ENCODE assay signal across 26 cellular contexts in the genomic region with DNA sequence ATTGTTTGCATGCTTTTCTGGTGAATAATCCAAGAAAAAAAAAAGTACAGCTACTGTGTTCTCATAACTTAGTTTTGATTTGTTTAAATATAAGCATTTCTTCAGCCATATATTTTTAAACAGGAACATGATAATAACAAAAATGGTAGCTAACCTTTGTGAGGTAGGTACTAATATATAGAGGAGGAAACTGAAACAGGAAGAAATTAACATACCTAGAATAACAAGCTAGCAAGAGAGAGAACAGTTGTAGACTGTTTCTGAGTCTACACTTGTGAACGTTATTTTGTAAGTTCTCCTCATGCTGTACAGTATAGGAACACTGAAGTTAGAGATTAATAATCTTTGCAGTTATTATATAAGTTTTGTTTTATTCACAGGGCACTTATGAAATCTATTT. TPM values are rescaled to one million over a fixed set of nuclear protein-coding genes. Genes with fewer than 3 reads are reported as not detected.
DNase-seq lines count a peak whose midpoint lies in the region; ATAC-seq, FAIRE-seq and TF ChIP-seq lines count a peak whose summit lies in the region.
"Had no signal": no experiment of that assay in that cellular context is flagged by ENCODE, and none has a peak within 500 bp of the region (broad histone marks: within the 10 kb centered on the region; RNA-seq: fewer than 3 reads in every experiment).

No MANE protein-coding gene starts in this region.

- DNase-seq in Karpas-422 = no peak
- no peak for DNase-seq in GM12878 (ENCODE audit: low read depth, low spot score)
- DNase-seq in naive B cell = no peak
- no peak for DNase-seq in GM23338 (ENCODE audit: low spot score)
- DNase-seq in activated CD8-positive, alpha-beta memory T cell treated with anti-CD3 and anti-CD28 coated beads, Interleukin-2, amount 10 ng/mL, durations not matched to agents 7 days and 5 days = no peak
- no peak for DNase-seq in A172 (ENCODE audit: low spot score)
- DNase-seq: Calu3; CD8-positive, alpha-beta memory T cell; DMS153; GF-D8; GM23248; KBM-7; NCI-H1105; NCI-H146; NCI-H2029; NCI-H2227 treated with DMSO at 0.1 percent for 48 hours; NCI-H510A; NK-92 treated with Interleukin-12 subunit alpha and Interleukin-12 subunit beta, amount 100 ng/mL, for 24 hours; T-helper 2 cell had no signal

- peaks cover 45% of the 10 kb centered on the region for H3K4me1 ChIP-seq in Karpas-422 (ENCODE audit: low read length)
- peaks cover 11% of the 10 kb centered on the region for H3K4me1 ChIP-seq in GM12878 (ENCODE audit: control insufficient read depth, insufficient read depth, low read length)
- no peaks in the 10 kb centered on the region for H3K4me1 ChIP-seq in GM23338 (ENCODE audit: insufficient read depth)

- POLR2A ChIA-PET in GM12878 (lab: Charles Lee) = interaction anchor here (1.2 kb wide), 1 partner anchor 37 kb away, joined by 3 read pairs; no protein-coding TSS in a partner anchor

- no peak for TF ChIP-seq EP300 in GM12878 (IDR thresholded peaks at IDR 0.05; ENCODE audit: borderline replicate concordance in 1 of 2, control insufficient read depth in 1 of 2, low read depth in 2 of 2, low read length in 2 of 2)

- no peaks in the 10 kb centered on the region for H3K27me3 ChIP-seq in Karpas-422 (ENCODE audit: low read length)
- H3K27me3 ChIP-seq in GM12878 (replicated peaks in 1 of 2; ENCODE audit: control insufficient read depth in 2 of 2, insufficient read depth in 2 of 2, low read length in 1 of 2) = no peaks in the 10 kb centered on the region
- no peaks in the 10 kb centered on the region for H3K27me3 ChIP-seq in GM23338 (ENCODE audit: insufficient read depth)
- H3K27me3 ChIP-seq: BLaER1 treated with 17β-estradiol and CSF1 and Interleukin-3, amounts not matched to agents 10 nM and 100 nM had no signal

- BruUV-seq in GM12878 (replicated peaks; lab: Mats Ljungman, UMichigan) = no TSS peak

- H3K79me2 ChIP-seq in Karpas-422 (ENCODE audit: low read length) (peaks cover 84% of the 10 kb centered on the region), GM12878 (ENCODE audit: control insufficient read depth, insufficient read depth, low read length) (peaks cover 2% of the 10 kb centered on the region), GM23338 (replicated peaks; ENCODE audit: insufficient read depth) (peaks cover 38% of the 10 kb centered on the region)

- CTCF ChIA-PET in GM12878 (lab: Yijun Ruan, JAX) = interaction anchor here (0.9 to 5.9 kb wide), 7 partner anchors 9 to 1051 kb away, joined by 3 to 31 read pairs (median 7); no protein-coding TSS in a partner anchor
- CTCF ChIA-PET in activated CD8-positive, alpha-beta memory T cell treated with anti-CD3 and anti-CD28 coated beads, Interleukin-2, amount 10 ng/mL, durations not matched to agents 7 days and 5 days (lab: Charles Lee) = no interaction called here

- no peaks in the 10 kb centered on the region for H3F3A ChIP-seq in GM23338 (replicated peaks; ENCODE audit: low read depth)

- peaks cover 2 to 7% of the 10 kb centered on the region in 2 donors for H3K36me3 Mint-ChIP-seq in naive B cell
- H3K36me3 Mint-ChIP-seq in GM23338 (ENCODE audit: low read depth) = peaks cover 3% of the 10 kb centered on the region; the same call in 1 of the 3 replicates
- H3K36me3 Mint-ChIP-seq in activated CD8-positive, alpha-beta memory T cell treated with anti-CD3 and anti-CD28 coated beads, Interleukin-2, amount 10 ng/mL, durations not matched to agents 7 days and 5 days = peaks cover 31% of the 10 kb centered on the region

- SMC1A ChIA-PET in GM12878 (lab: Charles Lee; ENCODE audit: uncharacterized antibody, unreplicated experiment) = interaction anchor here (0.7 to 3.2 kb wide), 5 partner anchors 18 to 170 kb away, joined by 3 to 13 read pairs (median 5); no protein-coding TSS in a partner anchor

- peaks cover 0 to under 1% (median 0%) of the 10 kb centered on the region in 7 donors for H3K9me3 Mint-ChIP-seq in naive B cell
- H3K9me3 Mint-ChIP-seq in GM23338 = no peaks in the 10 kb centered on the region
- H3K9me3 Mint-ChIP-seq in activated CD8-positive, alpha-beta memory T cell treated with anti-CD3 and anti-CD28 coated beads, Interleukin-2, amount 10 ng/mL, durations not matched to agents 7 days and 5 days (ENCODE audit: low read depth) = no peaks in the 10 kb centered on the region
- H3K9me3 Mint-ChIP-seq: CD8-positive, alpha-beta memory T cell had no signal

- H3K4me3 Mint-ChIP-seq in naive B cell (peak overlapping the region in 6 of 8 donors; percentile 27 to 75 (median 37)), GM23338 (no peak overlapping the region)
- no peak overlapping the region for H3K4me3 Mint-ChIP-seq in activated CD8-positive, alpha-beta memory T cell treated with anti-CD3 and anti-CD28 coated beads, Interleukin-2, amount 10 ng/mL, durations not matched to agents 7 days and 5 days
- H3K4me3 Mint-ChIP-seq: CD8-positive, alpha-beta memory T cell had no signal

- whole genome bisulfite sequencing in GM12878 (ENCODE audit: insufficient coverage, insufficient replicate concordance, low lambda C conversion rate, missing lambda C conversion rate) = 0% methylated on average over 1 of the region's 1 CpG

- no peak for TF ChIP-seq RAD21 in GM12878 (IDR thresholded peaks at IDR 0.05; ENCODE audit: insufficient read depth, low read depth, low read length)

- no peak overlapping the region for H2AFZ ChIP-seq in Karpas-422 (ENCODE audit: low read length)
- H2AFZ ChIP-seq in GM12878 (ENCODE audit: control insufficient read depth, low read depth, low read length) = no peak overlapping the region
- no peak overlapping the region for H2AFZ ChIP-seq in GM23338
- H2AFZ ChIP-seq: GM23248 had no signal

- H3K4me3 ChIP-seq in Karpas-422 (ENCODE audit: low read length) (no peak overlapping the region), GM12878 (no peak overlapping the region), GM23338 (no peak overlapping the region)
- H3K4me3 ChIP-seq: BLaER1 treated with 17β-estradiol and CSF1 and Interleukin-3, amounts not matched to agents 10 nM and 100 nM; GM23248 had no signal

- peak overlapping the region; percentile 27 for H3K4me2 ChIP-seq in Karpas-422 (ENCODE audit: low read depth, low read length, poor library complexity, severe bottlenecking)
- H3K4me2 ChIP-seq in GM12878 (ENCODE audit: control insufficient read depth, insufficient read depth) = peak overlapping the region; percentile 7; the same call in 1 of the 2 replicates
- no peak overlapping the region for H3K4me2 ChIP-seq in GM23338
- H3K4me2 ChIP-seq: BLaER1 treated with 17β-estradiol and CSF1 and Interleukin-3, amounts not matched to agents 10 nM and 100 nM had no signal

- peak overlapping the region; percentile 20 to 96 (median 77) for H3K27ac Mint-ChIP-seq in naive B cell
- no peak overlapping the region for H3K27ac Mint-ChIP-seq in GM23338
- no peak overlapping the region for H3K27ac Mint-ChIP-seq in activated CD8-positive, alpha-beta memory T cell treated with anti-CD3 and anti-CD28 coated beads, Interleukin-2, amount 10 ng/mL, durations not matched to agents 7 days and 5 days

- H3K9me2 ChIP-seq in Karpas-422 (replicated peaks; ENCODE audit: insufficient read depth, low read length) = no peaks in the 10 kb centered on the region
- H3K9me2 ChIP-seq in GM23338 (ENCODE audit: insufficient read depth) = no peaks in the 10 kb centered on the region

- H3K36me3 ChIP-seq in Karpas-422 (ENCODE audit: insufficient read depth, low read length) (peaks cover 15% of the 10 kb centered on the region; the same call in 1 of the 2 replicates), GM12878 (ENCODE audit: control insufficient read depth in 2 of 2, insufficient read depth in 2 of 2, low read length in 1 of 2) (peaks cover 0 to 11% of the 10 kb centered on the region in 2 experiments; a peak in 2 of 4 replicates), GM23338 (ENCODE audit: insufficient read depth) (no peaks in the 10 kb centered on the region)

- H3K27ac ChIP-seq in Karpas-422 (ENCODE audit: low read length) (peak overlapping the region; percentile 50), GM12878 (ENCODE audit: control insufficient read depth, insufficient read depth) (no peak overlapping the region), GM23338 (ENCODE audit: low read depth) (no peak overlapping the region)
- H3K27ac ChIP-seq: BLaER1 treated with 17β-estradiol and CSF1 and Interleukin-3, amounts not matched to agents 10 nM and 100 nM; GM23248; HL-60 had no signal

- H4K20me1 ChIP-seq in Karpas-422 (ENCODE audit: insufficient read depth, low read depth, low read length) = no peaks in the 10 kb centered on the region
- H4K20me1 ChIP-seq in GM12878 (ENCODE audit: control insufficient read depth, insufficient read depth) = no peaks in the 10 kb centered on the region
- H4K20me1 ChIP-seq in GM23338 (replicated peaks; ENCODE audit: insufficient read depth) = no peaks in the 10 kb centered on the region

- intact Hi-C loops in GM12878 (cut with micrococcal nuclease; ENCODE audit: unreplicated experiment) = no loop called here

- in situ Hi-C loops in GM12878 (cut with MboI) = no loop called here

- TF ChIP-seq CTCF in GM12878 (IDR thresholded peaks at IDR 0.05 in 2 of 3, conservative IDR thresholded peaks at IDR 0.05 in 1 of 3; ENCODE audit: control insufficient read depth in 2 of 3, extremely low read depth in 1 of 3, insufficient read depth in 1 of 3, low read depth in 3 of 3, low read length in 3 of 3) = no peak
- TF ChIP-seq CTCF in GM23338 (conservative IDR thresholded peaks at IDR 0.05; ENCODE audit: low read depth in 2 of 2) = no peak

- H3K27me3 Mint-ChIP-seq in naive B cell (no peaks in the 10 kb centered on the region), GM23338 (ENCODE audit: insufficient read depth, low read depth, poor library complexity) (no peaks in the 10 kb centered on the region)
- H3K27me3 Mint-ChIP-seq in activated CD8-positive, alpha-beta memory T cell treated with anti-CD3 and anti-CD28 coated beads, Interleukin-2, amount 10 ng/mL, durations not matched to agents 7 days and 5 days = no peaks in the 10 kb centered on the region
- H3K27me3 Mint-ChIP-seq: CD8-positive, alpha-beta memory T cell had no signal

- H3K4me1 Mint-ChIP-seq in naive B cell = peaks cover 20 to 29% (median 28%) of the 10 kb centered on the region in 3 donors
- no peaks in the 10 kb centered on the region for H3K4me1 Mint-ChIP-seq in GM23338
- H3K4me1 Mint-ChIP-seq in activated CD8-positive, alpha-beta memory T cell treated with anti-CD3 and anti-CD28 coated beads, Interleukin-2, amount 10 ng/mL, durations not matched to agents 7 days and 5 days = peaks cover 26% of the 10 kb centered on the region

- TF ChIP-seq POLR2A in GM12878 (IDR thresholded peaks at IDR 0.05; ENCODE audit: low read depth, low read length) = no peak

- RAD21 ChIA-PET in GM12878 (lab: Charles Lee; ENCODE audit: unreplicated experiment) = no interaction called here

- FAIRE-seq in G401.6 (lab: Jason Lieb, UNC) = peak; percentile 28
- FAIRE-seq in GM12878 (lab: Jason Lieb, UNC) = no peak
- FAIRE-seq: HepG2 had no signal

- H3K9me3 ChIP-seq in Karpas-422 (ENCODE audit: low read length) = no peaks in the 10 kb centered on the region
- H3K9me3 ChIP-seq in GM12878 (replicated peaks; ENCODE audit: control insufficient read depth, insufficient read depth, low read length) = no peaks in the 10 kb centered on the region

- ATAC-seq in GM12878 = peak; percentile 78
- ATAC-seq in naive B cell (ENCODE audit: low read depth in 2 of 2) = peak; percentile 74 to 80
- no peak for ATAC-seq in HG03342 (IDR thresholded peaks at IDR 0.05; ENCODE audit: unreplicated experiment)
- no peak for ATAC-seq in GM23338
- no peak for ATAC-seq in activated CD8-positive, alpha-beta memory T cell treated with anti-CD3 and anti-CD28 coated beads, Interleukin-2, amount 10 ng/mL, durations not matched to agents 7 days and 5 days
- ATAC-seq: HCT116, HepG2, Panc1 had no signal

- H3K9ac ChIP-seq in Karpas-422 (ENCODE audit: low read length) (no peak overlapping the region), GM12878 (ENCODE audit: control insufficient read depth, insufficient read depth, low read length) (no peak overlapping the region)
- H3K9ac ChIP-seq: BLaER1 treated with 17β-estradiol and CSF1 and Interleukin-3, amounts not matched to agents 10 nM and 100 nM; GM23248 had no signal

RNA-seq across cellular contexts. Expression of a gene that starts 49.3 kb away (rescaled TPM):
- 13.9 and 14.2 TPM in 2 replicates for total RNA-seq in Karpas-422 (2014; rRNA removed; shearing (Covaris generic); ENCODE audit: low replicate concordance)
- total RNA-seq in GM12878 (2013; cell fraction: nucleolus; rRNA removed) = 41.3 and 45.8 TPM in 2 replicates
- total RNA-seq in GM12878 (2014; rRNA removed) (12.5 and 15.6 TPM in 2 replicates), GM12878 (2014; rRNA removed; fragmentation: Illumina TruSeq; extraction: Trizol) (29.0 and 30.5 TPM in 2 replicates), GM12878 (2021) (16.2 and 20.3 TPM in 2 replicates)
- 31.6 TPM for polyA plus RNA-seq in GM12878 (2011; ENCODE audit: low read depth)
- polyA plus RNA-seq in GM12878 (2011; rRNA removed) (18.0 and 22.5 TPM in 2 replicates), GM12878 (2014; fragmentation: Illumina TruSeq; extraction: Trizol) (48.9 and 85.2 TPM in 2 replicates), GM12878 (2014; fragmentation: Nextera tagmentation; extraction: Ambion mirVana) (10 to 100 TPM; 57.2 to 69.7 TPM), GM12878 (2014; rRNA removed) (18.4 and 20.1 TPM in 2 replicates), GM12878 (2016; fragmentation: Nextera tagmentation; extraction: Ambion mirVana) (10 to 100 TPM; 46.6 to 47.2 TPM), naive B cell (ENCODE audit: low read depth in 6 of 6) (10 to 100 TPM; 26.2 to 42.8 (median 34.7) TPM), GM23338 (2016; fragmentation: Nextera tagmentation; extraction: Ambion mirVana) (110 and 111 TPM in 2 replicates)
- 9.7 and 13.6 TPM in 2 replicates for polyA plus RNA-seq in GM12878 (2011; cell fraction: cytosol; rRNA removed)
- polyA plus RNA-seq in GM12878 (2011; cell fraction: nucleus; rRNA removed) = 12.0 and 13.0 TPM in 2 replicates
- 28.0 and 32.9 TPM in 2 replicates for polyA plus RNA-seq in GM12878 (2012)
- polyA minus RNA-seq in GM12878 (2011; rRNA and poly(A)+ RNA removed) = 5.9 and 7.5 TPM in 2 replicates
- polyA minus RNA-seq in GM12878 (2011; cell fraction: cytosol; rRNA and poly(A)+ RNA removed) = 9.9 and 11.9 TPM in 2 replicates
- 13.9 and 32.1 TPM in 2 replicates for polyA minus RNA-seq in GM12878 (2011; cell fraction: nucleus; rRNA and poly(A)+ RNA removed)
- 5.8 and 15.7 TPM in 2 replicates for total RNA-seq in GM23338 (2014; rRNA removed; shearing (Covaris generic))
- 10 to 100 TPM; 24.0 to 30.9 TPM for total RNA-seq in activated CD8-positive, alpha-beta memory T cell treated with anti-CD3 and anti-CD28 coated beads, Interleukin-2, amount 10 ng/mL, durations not matched to agents 7 days and 5 days
- 13.6 and 16.6 TPM in 2 replicates for total RNA-seq in A172 (2014; rRNA removed; shearing (Covaris generic))

Comparison
In these comparisons a context has a peak if more than half of its experiments do, and no peak if none do; other contexts are left out.
1. ATAC-seq: peak in GM12878 (single experiment) and naive B cell (2 of 2); none in HG03342 (single experiment), GM23338 (single experiment) and activated CD8-positive, alpha-beta memory T cell treated with anti-CD3 and anti-CD28 coated beads, Interleukin-2, amount 10 ng/mL, durations not matched to agents 7 days and 5 days (single experiment).
2. H3K27ac Mint-ChIP-seq: peak in naive B cell (6 of 6); none in GM23338 (single experiment) and activated CD8-positive, alpha-beta memory T cell treated with anti-CD3 and anti-CD28 coated beads, Interleukin-2, amount 10 ng/mL, durations not matched to agents 7 days and 5 days (single experiment).
3. H3K4me3 Mint-ChIP-seq: peak in naive B cell (6 of 8); none in GM23338 (single experiment) and activated CD8-positive, alpha-beta memory T cell treated with anti-CD3 and anti-CD28 coated beads, Interleukin-2, amount 10 ng/mL, durations not matched to agents 7 days and 5 days (single experiment).